2 cellular contexts compared by ENCODE assay signal in the genomic region with DNA sequence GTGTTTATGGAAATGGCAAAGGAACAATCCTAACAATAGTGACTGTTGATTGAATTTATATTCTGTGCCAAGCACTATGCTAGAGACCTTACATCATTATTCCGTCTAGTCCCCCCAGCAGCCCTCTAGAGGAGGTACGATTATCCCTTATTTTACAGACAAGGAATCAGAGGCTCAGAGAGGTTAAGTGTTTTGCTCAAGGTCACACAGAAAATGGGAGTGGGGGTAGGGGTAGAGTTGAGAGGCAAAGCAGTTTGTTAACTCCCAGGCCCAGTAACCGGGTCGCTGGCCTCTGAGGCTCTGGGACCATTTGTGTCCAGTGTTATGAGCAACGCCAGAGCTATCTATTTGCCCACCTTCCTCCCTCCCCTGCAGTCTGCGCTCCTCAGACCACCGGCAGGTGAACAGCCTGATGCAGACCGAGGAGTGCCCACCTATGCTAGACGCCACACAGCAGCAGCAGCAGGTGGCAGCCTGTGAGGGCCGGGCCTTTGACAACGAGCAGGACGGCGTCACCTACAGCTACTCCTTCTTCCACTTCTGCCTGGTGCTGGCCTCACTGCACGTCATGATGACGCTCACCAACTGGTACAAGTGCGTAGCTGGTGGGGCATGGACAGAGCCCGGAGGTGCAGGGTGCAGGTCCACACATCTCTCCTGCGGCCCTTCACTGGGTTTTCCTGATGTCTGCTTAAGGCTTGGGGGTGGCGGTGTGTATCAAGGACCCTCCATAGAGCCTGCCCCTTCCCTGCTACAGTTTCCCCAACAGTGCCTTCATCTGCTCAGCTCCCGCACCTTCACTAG.
TF ChIP-seq lines count a peak whose summit lies in the region.

No MANE protein-coding gene starts in this region.

TF ChIP-seq in SK-N-SH, 30 proteins besides CTCF, POLR2A, EP300 and RAD21:
- no peak for TF ChIP-seq EZH2phosphoT487 (IDR thresholded peaks at IDR 0.05; ENCODE audit: borderline replicate concordance, low read depth)
- TF ChIP-seq FOXJ3 (CRISPR knock-in tag; IDR thresholded peaks at IDR 0.05) = no peak
- TF ChIP-seq TCF12 (IDR thresholded peaks at IDR 0.05) = no peak
- TF ChIP-seq FOXM1 (IDR thresholded peaks at IDR 0.05; ENCODE audit: low read depth) = no peak
- no peak for TF ChIP-seq NRF1 (IDR thresholded peaks at IDR 0.05; ENCODE audit: low read depth, low read length)
- no peak for TF ChIP-seq SIN3A (IDR thresholded peaks at IDR 0.05; ENCODE audit: borderline replicate concordance, low read depth, low read length)
- TF ChIP-seq RXRA (IDR thresholded peaks at IDR 0.05; ENCODE audit: borderline replicate concordance, low read depth) = no peak
- no peak for TF ChIP-seq RCOR1 (IDR thresholded peaks at IDR 0.05; ENCODE audit: low read length)
- no peak for TF ChIP-seq JUND (IDR thresholded peaks at IDR 0.05)
- no peak for TF ChIP-seq TEAD4 (IDR thresholded peaks at IDR 0.05; ENCODE audit: borderline replicate concordance, insufficient read depth)
- TF ChIP-seq NFIC (IDR thresholded peaks at IDR 0.05; ENCODE audit: borderline replicate concordance) = no peak
- TF ChIP-seq SMC3 (IDR thresholded peaks at IDR 0.05; ENCODE audit: low read depth, low read length) = no peak
- no peak for TF ChIP-seq POLR2AphosphoS5 (IDR thresholded peaks at IDR 0.05; ENCODE audit: low read depth, low read length)
- TF ChIP-seq, protein P1, sequence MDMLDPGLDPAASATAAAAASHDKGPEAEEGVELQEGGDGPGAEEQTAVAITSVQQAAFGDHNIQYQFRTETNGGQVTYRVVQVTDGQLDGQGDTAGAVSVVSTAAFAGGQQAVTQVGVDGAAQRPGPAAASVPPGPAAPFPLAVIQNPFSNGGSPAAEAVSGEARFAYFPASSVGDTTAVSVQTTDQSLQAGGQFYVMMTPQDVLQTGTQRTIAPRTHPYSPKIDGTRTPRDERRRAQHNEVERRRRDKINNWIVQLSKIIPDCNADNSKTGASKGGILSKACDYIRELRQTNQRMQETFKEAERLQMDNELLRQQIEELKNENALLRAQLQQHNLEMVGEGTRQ (IDR thresholded peaks at IDR 0.05; ENCODE audit: borderline replicate concordance, low read depth, low read length) = no peak
- TF ChIP-seq REST (IDR thresholded peaks at IDR 0.05; ENCODE audit: low read depth, low read length) = no peak
- TF ChIP-seq TAF1 (IDR thresholded peaks at IDR 0.05; ENCODE audit: borderline replicate concordance, low read depth, low read length) = no peak
- no peak for TF ChIP-seq CHD2 (IDR thresholded peaks at IDR 0.05; ENCODE audit: low read length, partially characterized antibody)
- TF ChIP-seq YY1 (IDR thresholded peaks at IDR 0.05; ENCODE audit: low read depth) = no peak
- no peak for TF ChIP-seq MEF2A (IDR thresholded peaks at IDR 0.05; ENCODE audit: borderline replicate concordance, low read depth)

TF ChIP-seq in SK-N-SH treated with all-trans-retinoic acid at 6 μM for 48 hours, 23 proteins besides CTCF, POLR2A, EP300 and RAD21:
- no peak for TF ChIP-seq BACH2 (CRISPR knock-in tag; IDR thresholded peaks at IDR 0.05; ENCODE audit: borderline replicate concordance)
- TF ChIP-seq CREB5 (CRISPR knock-in tag; IDR thresholded peaks at IDR 0.05; ENCODE audit: low read depth) = no peak
- no peak for TF ChIP-seq ZNF565 (CRISPR knock-in tag; conservative IDR thresholded peaks at IDR 0.05; ENCODE audit: low read depth)
